In the genomic region with DNA sequence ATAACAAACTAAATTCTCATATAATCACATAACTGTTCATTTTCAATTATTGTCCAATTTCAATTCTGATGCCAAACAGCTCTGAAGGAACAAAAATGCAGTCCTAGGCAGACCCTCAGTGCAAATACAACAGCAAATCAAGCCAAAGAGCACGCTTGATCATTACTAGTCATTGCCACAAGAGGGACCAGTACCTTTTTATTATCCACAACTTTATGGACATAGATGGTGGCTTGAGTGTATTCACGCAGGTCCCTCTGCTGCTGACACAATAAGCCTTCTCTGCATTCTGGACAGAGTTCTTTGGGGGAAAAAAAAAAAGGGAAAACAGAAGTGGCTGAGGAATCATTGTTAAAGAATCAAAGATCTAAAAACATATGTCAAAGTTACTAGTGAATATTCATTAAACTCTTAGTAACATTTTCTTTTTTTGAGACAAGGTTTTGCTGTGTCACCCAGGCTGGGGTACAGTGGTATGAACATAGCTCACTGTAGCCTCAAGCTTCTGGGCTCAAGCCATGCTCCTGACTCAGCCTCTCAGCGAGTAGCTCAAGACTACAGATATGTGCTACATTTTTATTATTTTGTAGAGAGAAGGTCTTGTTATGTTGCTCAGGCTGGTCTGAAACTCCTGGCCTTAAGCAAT, we compare ENCODE assay signal across 8 cellular contexts. TPM values are rescaled to one million over a fixed set of nuclear protein-coding genes. Genes with fewer than 3 reads are reported as not detected.
DNase-seq lines count a peak whose midpoint lies in the region; ATAC-seq and TF ChIP-seq lines count a peak whose summit lies in the region.

No MANE protein-coding gene starts in this region.

- DNase-seq in Caki2 (ENCODE audit: low read depth) (peak; percentile 59), HCT116 (ENCODE audit: low read depth, low spot score) (peak; percentile 26), SJCRH30 (peak; percentile 21 to 67), germinal center (ENCODE audit: low spot score) (peak; percentile 11), thyroid gland (no peak)
- DNase-seq in activated T-cell treated with anti-CD3 and anti-CD28 coated beads, Interleukin-2, amount 50 U/mL, for 4 hours, result no peak

- CTCF ChIA-PET in HCT116 (lab: Charles Lee), result interaction anchor here (1.0 kb wide), 1 partner anchor 11 kb away, joined by 5 read pairs; no protein-coding TSS in a partner anchor

- 73 to 84% methylated on average over 3 of the region's 3 CpGs for WGBS in thyroid gland, 2 donors

- RAD21 ChIA-PET in HCT116 (lab: Charles Lee; ENCODE audit: low non-redundant PET in 1 of 2, low total read pairs in 2 of 2, uncharacterized antibody in 2 of 2, unreplicated experiment in 2 of 2), result no interaction called here

- BruUV-seq in HCT116 (replicated peaks; lab: Mats Ljungman, UMichigan), result no TSS peak

- no peaks in the 10 kb centered on the region for H3K27me3 Mint-ChIP-seq in activated T-cell treated with anti-CD3 and anti-CD28 coated beads, Interleukin-2, amount 50 U/mL, for 4 hours (ENCODE audit: low read depth)

- H3K9me3 ChIP-seq in HCT116 (ENCODE audit: control insufficient read depth in 1 of 2, insufficient read depth in 1 of 2, low read depth in 1 of 2, low read length in 2 of 2), result no peaks in the 10 kb centered on the region
- no peaks in the 10 kb centered on the region for H3K9me3 ChIP-seq in SJCRH30 (replicated peaks)
- no peaks in the 10 kb centered on the region for H3K9me3 ChIP-seq in thyroid gland

- H3K4me1 ChIP-seq in HCT116 (ENCODE audit: control insufficient read depth in 1 of 2, insufficient read depth in 2 of 2, low read length in 2 of 2), result no peaks in the 10 kb centered on the region
- peaks cover 50% of the 10 kb centered on the region for H3K4me1 ChIP-seq in SJCRH30
- H3K4me1 ChIP-seq in thyroid gland, result no peaks in the 10 kb centered on the region

- H3K27me3 ChIP-seq in HCT116 (ENCODE audit: insufficient read depth, low read length) (no peaks in the 10 kb centered on the region), SJCRH30 (no peaks in the 10 kb centered on the region), thyroid gland (no peaks in the 10 kb centered on the region)

- no peaks in the 10 kb centered on the region; the same call in 1 of the 2 replicates for H3K79me2 ChIP-seq in HCT116 (ENCODE audit: insufficient read depth, low read length)

- no peak overlapping the region for H2AFZ ChIP-seq in HCT116 (ENCODE audit: low read depth, low read length, poor library complexity, severe bottlenecking)

- peak; percentile 61 for TF ChIP-seq RAD21 in HCT116 (IDR thresholded peaks at IDR 0.05; ENCODE audit: low read depth)

- ATAC-seq in HCT116, result peak; percentile 87
- ATAC-seq in GM19023 (IDR thresholded peaks at IDR 0.05; ENCODE audit: unreplicated experiment), result no peak
- no peak for ATAC-seq in HG02759 (IDR thresholded peaks at IDR 0.05; ENCODE audit: unreplicated experiment)
- ATAC-seq in activated T-cell treated with anti-CD3 and anti-CD28 coated beads, Interleukin-2, amount 50 U/mL, for 4 hours, result no peak

- H3K9ac ChIP-seq in HCT116 (ENCODE audit: low read length), result no peak overlapping the region

- no peak overlapping the region for H3K4me2 ChIP-seq in HCT116 (ENCODE audit: low read length)

- H3K36me3 Mint-ChIP-seq in activated T-cell treated with anti-CD3 and anti-CD28 coated beads, Interleukin-2, amount 50 U/mL, for 4 hours (ENCODE audit: insufficient read depth), result peaks cover 46% of the 10 kb centered on the region

- no peaks in the 10 kb centered on the region for H3K9me2 ChIP-seq in HCT116 (ENCODE audit: insufficient read depth)

- H3K4me1 Mint-ChIP-seq in activated T-cell treated with anti-CD3 and anti-CD28 coated beads, Interleukin-2, amount 50 U/mL, for 4 hours (ENCODE audit: low read depth), result peaks cover 3% of the 10 kb centered on the region

- peaks cover 7 to 11% of the 10 kb centered on the region in 2 experiments; a peak in 3 of 4 replicates for H3K36me3 ChIP-seq in HCT116 (ENCODE audit: control insufficient read depth in 1 of 2, insufficient read depth in 2 of 2, low read length in 2 of 2)
- H3K36me3 ChIP-seq in SJCRH30, result peaks cover 46% of the 10 kb centered on the region
- H3K36me3 ChIP-seq in thyroid gland, result peaks cover 21 to 28% of the 10 kb centered on the region in 2 donors

- TF ChIP-seq CTCF in HCT116 (IDR thresholded peaks at IDR 0.05 in 2 of 3, conservative IDR thresholded peaks at IDR 0.05 in 1 of 3; ENCODE audit: borderline replicate concordance in 1 of 3, insufficient read depth in 1 of 3, low read depth in 2 of 3, low read length in 2 of 3) (peak; percentile 51 to 64 (median 54); a peak in 5 of 6 replicates), thyroid gland (IDR thresholded peaks at IDR 0.05) (peak in 5 of 6 experiments; percentile 21 to 55 (median 48))

- POLR2A ChIA-PET in HCT116 (lab: Charles Lee), result no interaction called here

- no peak overlapping the region for H3K4me3 Mint-ChIP-seq in activated T-cell treated with anti-CD3 and anti-CD28 coated beads, Interleukin-2, amount 50 U/mL, for 4 hours

- no peak overlapping the region for H3K4me3 ChIP-seq in HCT116 (replicated peaks in 1 of 2; ENCODE audit: low read depth in 1 of 2, low read length in 2 of 2)
- H3K4me3 ChIP-seq in SJCRH30, result no peak overlapping the region
- H3K4me3 ChIP-seq in thyroid gland (replicated peaks in 1 of 3), result no peak overlapping the region

- H3K27ac ChIP-seq in HCT116 (ENCODE audit: low read depth, low read length) (peak overlapping the region; percentile 25; the same call in 1 of the 2 replicates), SJCRH30 (no peak overlapping the region), thyroid gland (no peak overlapping the region)

- TF ChIP-seq POLR2A in HCT116 (IDR thresholded peaks at IDR 0.05; ENCODE audit: borderline replicate concordance, extremely low read depth, insufficient read depth, insufficient read length) (no peak), thyroid gland (IDR thresholded peaks at IDR 0.05) (no peak)

- intact Hi-C loops in HCT116 (cut with micrococcal nuclease), result loop anchor here (1.0 to 2.0 kb wide), 2 partner anchors 261 to 713 kb away; no protein-coding TSS in a partner anchor
- intact Hi-C loops in thyroid gland (cut with DNase I), result no loop called here

- H3K9me3 Mint-ChIP-seq in activated T-cell treated with anti-CD3 and anti-CD28 coated beads, Interleukin-2, amount 50 U/mL, for 4 hours, result no peaks in the 10 kb centered on the region

- no peaks in the 10 kb centered on the region for H4K20me1 ChIP-seq in HCT116 (ENCODE audit: insufficient read depth)

- in situ Hi-C loops in Caki2 (cut with HindIII; ENCODE audit: low pct_unique_long_range_greater_than_20kb, low sequenced_read_pairs), result no loop called here

TF ChIP-seq in HCT116, 20 proteins besides CTCF, POLR2A, EP300 and RAD21:
- TF ChIP-seq POLR2AphosphoS5 (IDR thresholded peaks at IDR 0.05; ENCODE audit: low read depth, low read length) (no peak), EGR1 (IDR thresholded peaks at IDR 0.05; ENCODE audit: low read depth) (no peak), FOSL1 (IDR thresholded peaks at IDR 0.05; ENCODE audit: low read depth) (no peak), SIN3A (IDR thresholded peaks at IDR 0.05; ENCODE audit: low read depth) (no peak), CBX3 (IDR thresholded peaks at IDR 0.05; ENCODE audit: low read depth) (no peak), ZNF274 (IDR thresholded peaks at IDR 0.05; ENCODE audit: low read depth, low read length) (no peak), ZFX (IDR thresholded peaks at IDR 0.05) (no peak), YY1 (IDR thresholded peaks at IDR 0.05; ENCODE audit: extremely low read depth, insufficient replicate concordance, low read depth, low read length) (no peak)
- TF ChIP-seq, protein P1, sequence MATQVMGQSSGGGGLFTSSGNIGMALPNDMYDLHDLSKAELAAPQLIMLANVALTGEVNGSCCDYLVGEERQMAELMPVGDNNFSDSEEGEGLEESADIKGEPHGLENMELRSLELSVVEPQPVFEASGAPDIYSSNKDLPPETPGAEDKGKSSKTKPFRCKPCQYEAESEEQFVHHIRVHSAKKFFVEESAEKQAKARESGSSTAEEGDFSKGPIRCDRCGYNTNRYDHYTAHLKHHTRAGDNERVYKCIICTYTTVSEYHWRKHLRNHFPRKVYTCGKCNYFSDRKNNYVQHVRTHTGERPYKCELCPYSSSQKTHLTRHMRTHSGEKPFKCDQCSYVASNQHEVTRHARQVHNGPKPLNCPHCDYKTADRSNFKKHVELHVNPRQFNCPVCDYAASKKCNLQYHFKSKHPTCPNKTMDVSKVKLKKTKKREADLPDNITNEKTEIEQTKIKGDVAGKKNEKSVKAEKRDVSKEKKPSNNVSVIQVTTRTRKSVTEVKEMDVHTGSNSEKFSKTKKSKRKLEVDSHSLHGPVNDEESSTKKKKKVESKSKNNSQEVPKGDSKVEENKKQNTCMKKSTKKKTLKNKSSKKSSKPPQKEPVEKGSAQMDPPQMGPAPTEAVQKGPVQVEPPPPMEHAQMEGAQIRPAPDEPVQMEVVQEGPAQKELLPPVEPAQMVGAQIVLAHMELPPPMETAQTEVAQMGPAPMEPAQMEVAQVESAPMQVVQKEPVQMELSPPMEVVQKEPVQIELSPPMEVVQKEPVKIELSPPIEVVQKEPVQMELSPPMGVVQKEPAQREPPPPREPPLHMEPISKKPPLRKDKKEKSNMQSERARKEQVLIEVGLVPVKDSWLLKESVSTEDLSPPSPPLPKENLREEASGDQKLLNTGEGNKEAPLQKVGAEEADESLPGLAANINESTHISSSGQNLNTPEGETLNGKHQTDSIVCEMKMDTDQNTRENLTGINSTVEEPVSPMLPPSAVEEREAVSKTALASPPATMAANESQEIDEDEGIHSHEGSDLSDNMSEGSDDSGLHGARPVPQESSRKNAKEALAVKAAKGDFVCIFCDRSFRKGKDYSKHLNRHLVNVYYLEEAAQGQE (IDR thresholded peaks at IDR 0.05; ENCODE audit: low read depth), result no peak
- TF ChIP-seq, protein P2, sequence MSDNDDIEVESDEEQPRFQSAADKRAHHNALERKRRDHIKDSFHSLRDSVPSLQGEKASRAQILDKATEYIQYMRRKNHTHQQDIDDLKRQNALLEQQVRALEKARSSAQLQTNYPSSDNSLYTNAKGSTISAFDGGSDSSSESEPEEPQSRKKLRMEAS (IDR thresholded peaks at IDR 0.05), result no peak
TF ChIP-seq in HCT116: peak in this region for 0.

RNA-seq across cellular contexts. Expression of a gene that starts 34.3 kb away (rescaled TPM):
- total RNA-seq in Caki2 (2014; rRNA removed; shearing (Covaris generic); ENCODE audit: low replicate concordance), result 23.7 and 40.1 TPM in 2 replicates
- total RNA-seq in HCT116 (2021; ENCODE audit: unreplicated experiment) (13.4 TPM), thyroid gland (100 to 1,000 TPM; 256 to 588 (median 506) TPM)
- 15.0 and 15.2 TPM in 2 replicates for polyA plus RNA-seq in HCT116 (2012)
- 5.2 and 8.4 TPM in 2 replicates for total RNA-seq in SJCRH30 (2014; rRNA removed; shearing (Covaris generic))
- total RNA-seq in activated T-cell treated with anti-CD3 and anti-CD28 coated beads, Interleukin-2, amount 50 U/mL, for 4 hours, result 1 to 10 TPM in 2 of 3 donors, under 1 TPM in 1; 0.46 to 1.4 (median 1.2) TPM

Comparison
In these comparisons a context has a peak if more than half of its experiments do, and no peak if none do; other contexts are left out.
1. DNase-seq: peak in Caki2 (single experiment), HCT116 (single experiment), SJCRH30 (2 of 2) and germinal center (single experiment); none in thyroid gland (0 of 2) and activated T-cell treated with anti-CD3 and anti-CD28 coated beads, Interleukin-2, amount 50 U/mL, for 4 hours (single experiment).